In the genomic region with DNA sequence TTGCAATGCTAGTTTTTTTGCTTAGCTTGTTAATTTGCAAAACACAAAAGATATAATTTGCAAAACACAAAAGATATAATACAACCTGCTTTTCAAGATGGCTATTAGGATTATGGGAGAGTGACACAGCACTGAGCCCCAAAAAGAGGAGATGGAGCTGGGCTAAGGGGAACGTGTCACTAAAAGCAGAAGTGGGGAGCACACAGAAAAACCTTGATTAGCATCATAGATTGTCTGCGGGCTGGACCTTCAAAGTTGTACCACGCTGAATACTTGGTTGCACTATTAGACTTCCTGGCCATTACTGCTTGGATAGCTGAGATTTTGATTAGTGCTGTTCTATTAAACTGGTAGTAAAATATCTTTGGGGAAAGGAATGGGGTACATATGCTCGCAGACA, we compare ENCODE assay signal across 1 cellular context.
TF ChIP-seq lines count a peak whose summit lies in the region.

No MANE protein-coding gene starts in this region.

TF ChIP-seq in A549, 52 proteins besides CTCF, POLR2A, EP300 and RAD21:
- no peak for TF ChIP-seq HEYL (CRISPR knock-in tag; IDR thresholded peaks at IDR 0.05)
- peak; percentile 22 for TF ChIP-seq MAFK (IDR thresholded peaks at IDR 0.05; ENCODE audit: partially characterized antibody)
